ENCODE assay signal across 10 cellular contexts in genomic region chr20:53606364-53606985, GRCh38. TPM values are rescaled to one million over a fixed set of nuclear protein-coding genes. Genes with fewer than 3 reads are reported as not detected.
DNase-seq lines count a peak whose midpoint lies in the region; ATAC-seq and TF ChIP-seq lines count a peak whose summit lies in the region.
"Had no signal": no experiment of that assay in that cellular context is flagged by ENCODE, and none has a peak within 500 bp of the region (broad histone marks: within the 10 kb centered on the region; RNA-seq: fewer than 3 reads in every experiment).

No MANE protein-coding gene starts in this region.

- no peak overlapping the region for H3K4me3 Mint-ChIP-seq in activated T-cell treated with anti-CD3 and anti-CD28 coated beads, Interleukin-2, amount 50 U/mL, for 24 hours
- no peak overlapping the region for H3K4me3 Mint-ChIP-seq in activated T-cell treated with anti-CD3 and anti-CD28 coated beads, Interleukin-2, amount 50 U/mL, for 4 hours
- no peak overlapping the region for H3K4me3 Mint-ChIP-seq in T-cell
- H3K4me3 Mint-ChIP-seq: stimulated activated naive CD8-positive, alpha-beta T cell treated with anti-CD3 and anti-CD28 coated beads, Interleukin-15, amount 100 ng/mL, for 72 hours had no signal

- H3K27ac Mint-ChIP-seq in activated T-cell treated with anti-CD3 and anti-CD28 coated beads, Interleukin-2, amount 50 U/mL, for 24 hours, result no peak overlapping the region
- H3K27ac Mint-ChIP-seq in T-cell, result peak overlapping the region; percentile 11 to 77
- H3K27ac Mint-ChIP-seq: stimulated activated naive CD8-positive, alpha-beta T cell treated with anti-CD3 and anti-CD28 coated beads, Interleukin-15, amount 100 ng/mL, for 72 hours had no signal

- CTCF ChIA-PET in T-cell (lab: Charles Lee), result interaction anchor here in 1 of 2 donors (1.0 kb wide), 1 partner anchor 9 kb away, joined by 3 read pairs; no protein-coding TSS in a partner anchor

- TF ChIP-seq CTCF in fibroblast of pulmonary artery (IDR thresholded peaks at IDR 0.05; ENCODE audit: low read length, missing control alignments) (no peak), testis (IDR thresholded peaks at IDR 0.05) (no peak)

- H3K27me3 Mint-ChIP-seq in activated T-cell treated with anti-CD3 and anti-CD28 coated beads, Interleukin-2, amount 50 U/mL, for 24 hours, result no peaks in the 10 kb centered on the region
- no peaks in the 10 kb centered on the region for H3K27me3 Mint-ChIP-seq in activated T-cell treated with anti-CD3 and anti-CD28 coated beads, Interleukin-2, amount 50 U/mL, for 4 hours (ENCODE audit: low read depth)
- H3K27me3 Mint-ChIP-seq in T-cell, result no peaks in the 10 kb centered on the region
- H3K27me3 Mint-ChIP-seq: stimulated activated naive CD8-positive, alpha-beta T cell treated with anti-CD3 and anti-CD28 coated beads, Interleukin-15, amount 100 ng/mL, for 72 hours had no signal

- H3K4me3 ChIP-seq in fibroblast of pulmonary artery (replicated peaks; ENCODE audit: low read depth, low read length) (no peak overlapping the region), testis (no peak overlapping the region)
- H3K4me3 ChIP-seq: dorsolateral prefrontal cortex had no signal

- TF ChIP-seq POLR2A in testis (IDR thresholded peaks at IDR 0.05), result no peak

- no peaks in the 10 kb centered on the region for H3K9me3 Mint-ChIP-seq in activated T-cell treated with anti-CD3 and anti-CD28 coated beads, Interleukin-2, amount 50 U/mL, for 24 hours
- no peaks in the 10 kb centered on the region for H3K9me3 Mint-ChIP-seq in activated T-cell treated with anti-CD3 and anti-CD28 coated beads, Interleukin-2, amount 50 U/mL, for 4 hours
- no peaks in the 10 kb centered on the region for H3K9me3 Mint-ChIP-seq in T-cell
- H3K9me3 Mint-ChIP-seq: stimulated activated naive CD8-positive, alpha-beta T cell treated with anti-CD3 and anti-CD28 coated beads, Interleukin-15, amount 100 ng/mL, for 72 hours had no signal

- no peak for ATAC-seq in activated T-cell treated with anti-CD3 and anti-CD28 coated beads, Interleukin-2, amount 50 U/mL, for 4 hours
- ATAC-seq in T-cell (replicated peaks in 1 of 4), result no peak
- ATAC-seq: stimulated activated naive CD8-positive, alpha-beta T cell treated with anti-CD3 and anti-CD28 coated beads, Interleukin-15, amount 100 ng/mL, for 72 hours had no signal

- H3K4me1 ChIP-seq in testis, result peaks cover 11% of the 10 kb centered on the region

- DNase-seq in activated T-cell treated with anti-CD3 and anti-CD28 coated beads, Interleukin-2, amount 50 U/mL, for 24 hours, result peak; percentile 26
- DNase-seq in activated T-cell treated with anti-CD3 and anti-CD28 coated beads, Interleukin-2, amount 50 U/mL, for 4 hours, result no peak
- DNase-seq in T-cell (no peak), fibroblast of pulmonary artery (ENCODE audit: low read depth) (peak; percentile 88), testis (peak; percentile 15), NCI-H1436 treated with DMSO at 0.1 percent for 48 hours (lab: John Stamatoyannopoulos, UW) (no peak), HK-2 (ENCODE audit: unreplicated experiment) (no peak), NCI-H2081 (lab: John Stamatoyannopoulos, UW) (no peak)
- DNase-seq: dorsolateral prefrontal cortex had no signal

- H3K4me1 Mint-ChIP-seq in activated T-cell treated with anti-CD3 and anti-CD28 coated beads, Interleukin-2, amount 50 U/mL, for 24 hours (ENCODE audit: low read depth), result peaks cover 37% of the 10 kb centered on the region
- peaks cover 26% of the 10 kb centered on the region for H3K4me1 Mint-ChIP-seq in activated T-cell treated with anti-CD3 and anti-CD28 coated beads, Interleukin-2, amount 50 U/mL, for 4 hours (ENCODE audit: low read depth)
- peaks cover 42 to 48% (median 45%) of the 10 kb centered on the region in 3 donors for H3K4me1 Mint-ChIP-seq in T-cell

- POLR2A ChIA-PET in T-cell (lab: Charles Lee), result interaction anchor here in 1 of 2 donors (0.6 kb wide), 1 partner anchor 69 kb away, joined by 3 read pairs; no protein-coding TSS in a partner anchor

- H3K9me3 ChIP-seq in testis, result no peaks in the 10 kb centered on the region

- WGBS in testis, 2 donors, result 85 to 92% methylated on average over 8 of the region's 8 CpGs

- intact Hi-C loops in testis (cut with DNase I; ENCODE audit: low total_unique reads), result no loop called here

- no peaks in the 10 kb centered on the region for H3K27me3 ChIP-seq in testis
- H3K27me3 ChIP-seq: dorsolateral prefrontal cortex had no signal

- H3K36me3 Mint-ChIP-seq in activated T-cell treated with anti-CD3 and anti-CD28 coated beads, Interleukin-2, amount 50 U/mL, for 24 hours (ENCODE audit: low read depth), result peaks cover 15% of the 10 kb centered on the region
- peaks cover 4% of the 10 kb centered on the region for H3K36me3 Mint-ChIP-seq in activated T-cell treated with anti-CD3 and anti-CD28 coated beads, Interleukin-2, amount 50 U/mL, for 4 hours (ENCODE audit: insufficient read depth)
- peaks cover 18% of the 10 kb centered on the region for H3K36me3 Mint-ChIP-seq in T-cell

- no peak overlapping the region for H3K27ac ChIP-seq in testis
- H3K27ac ChIP-seq: dorsolateral prefrontal cortex had no signal

- no peaks in the 10 kb centered on the region for H3K36me3 ChIP-seq in testis (ENCODE audit: low read depth, missing control alignments)

RNA-seq across cellular contexts. Expression of gene ZNF217, which starts 12.8 kb away (rescaled TPM):
- total RNA-seq in activated T-cell treated with anti-CD3 and anti-CD28 coated beads, Interleukin-2, amount 50 U/mL, for 4 hours, result 10 to 100 TPM; 25.9 to 27.8 (median 26.4) TPM
- total RNA-seq in T-cell (10 to 100 TPM; 57.6 to 92.4 (median 87.5) TPM), testis (10 to 100 TPM; 48.6 to 61.2 TPM)
- polyA plus RNA-seq in testis (ENCODE audit: insufficient read depth, low read depth, low replicate concordance), result 47.3 TPM

Comparison
In these comparisons a context has a peak if more than half of its experiments do, and no peak if none do; other contexts are left out.
1. DNase-seq: peak in activated T-cell treated with anti-CD3 and anti-CD28 coated beads, Interleukin-2, amount 50 U/mL, for 24 hours (single experiment), fibroblast of pulmonary artery (single experiment) and testis (single experiment); none in activated T-cell treated with anti-CD3 and anti-CD28 coated beads, Interleukin-2, amount 50 U/mL, for 4 hours (single experiment), T-cell (0 of 34), NCI-H1436 treated with DMSO at 0.1 percent for 48 hours (single experiment), HK-2 (single experiment) and NCI-H2081 (0 of 2).